1 cellular context compared by ENCODE assay signal in the genomic region with DNA sequence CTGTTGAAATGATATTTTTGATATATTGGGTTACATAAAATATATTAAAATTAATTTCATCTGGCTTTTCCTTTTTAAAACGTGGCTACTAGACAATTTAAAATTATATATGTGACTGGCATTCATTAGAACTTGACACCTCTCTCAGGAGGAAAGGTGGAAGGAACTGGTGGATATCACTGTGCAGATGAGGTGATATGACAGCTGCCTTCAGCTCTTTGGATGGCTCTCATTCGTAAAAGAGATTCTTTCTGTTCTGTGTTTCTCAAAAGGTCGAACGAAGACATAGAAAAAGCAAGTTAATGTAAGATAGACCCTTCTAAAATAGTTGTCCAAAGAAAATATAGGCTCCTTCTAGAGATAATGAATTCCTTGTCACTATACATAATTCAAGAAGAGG.
TF ChIP-seq lines count a peak whose summit lies in the region.

No MANE protein-coding gene starts in this region.

TF ChIP-seq in K562, 482 proteins besides CTCF, POLR2A, EP300 and RAD21:
- TF ChIP-seq GTF2E2 (tag; IDR thresholded peaks at IDR 0.05) = no peak
- TF ChIP-seq FUS (optimal IDR thresholded peaks at IDR 0.05; ENCODE audit: low read depth, low read length) = no peak
- TF ChIP-seq, protein P1, sequence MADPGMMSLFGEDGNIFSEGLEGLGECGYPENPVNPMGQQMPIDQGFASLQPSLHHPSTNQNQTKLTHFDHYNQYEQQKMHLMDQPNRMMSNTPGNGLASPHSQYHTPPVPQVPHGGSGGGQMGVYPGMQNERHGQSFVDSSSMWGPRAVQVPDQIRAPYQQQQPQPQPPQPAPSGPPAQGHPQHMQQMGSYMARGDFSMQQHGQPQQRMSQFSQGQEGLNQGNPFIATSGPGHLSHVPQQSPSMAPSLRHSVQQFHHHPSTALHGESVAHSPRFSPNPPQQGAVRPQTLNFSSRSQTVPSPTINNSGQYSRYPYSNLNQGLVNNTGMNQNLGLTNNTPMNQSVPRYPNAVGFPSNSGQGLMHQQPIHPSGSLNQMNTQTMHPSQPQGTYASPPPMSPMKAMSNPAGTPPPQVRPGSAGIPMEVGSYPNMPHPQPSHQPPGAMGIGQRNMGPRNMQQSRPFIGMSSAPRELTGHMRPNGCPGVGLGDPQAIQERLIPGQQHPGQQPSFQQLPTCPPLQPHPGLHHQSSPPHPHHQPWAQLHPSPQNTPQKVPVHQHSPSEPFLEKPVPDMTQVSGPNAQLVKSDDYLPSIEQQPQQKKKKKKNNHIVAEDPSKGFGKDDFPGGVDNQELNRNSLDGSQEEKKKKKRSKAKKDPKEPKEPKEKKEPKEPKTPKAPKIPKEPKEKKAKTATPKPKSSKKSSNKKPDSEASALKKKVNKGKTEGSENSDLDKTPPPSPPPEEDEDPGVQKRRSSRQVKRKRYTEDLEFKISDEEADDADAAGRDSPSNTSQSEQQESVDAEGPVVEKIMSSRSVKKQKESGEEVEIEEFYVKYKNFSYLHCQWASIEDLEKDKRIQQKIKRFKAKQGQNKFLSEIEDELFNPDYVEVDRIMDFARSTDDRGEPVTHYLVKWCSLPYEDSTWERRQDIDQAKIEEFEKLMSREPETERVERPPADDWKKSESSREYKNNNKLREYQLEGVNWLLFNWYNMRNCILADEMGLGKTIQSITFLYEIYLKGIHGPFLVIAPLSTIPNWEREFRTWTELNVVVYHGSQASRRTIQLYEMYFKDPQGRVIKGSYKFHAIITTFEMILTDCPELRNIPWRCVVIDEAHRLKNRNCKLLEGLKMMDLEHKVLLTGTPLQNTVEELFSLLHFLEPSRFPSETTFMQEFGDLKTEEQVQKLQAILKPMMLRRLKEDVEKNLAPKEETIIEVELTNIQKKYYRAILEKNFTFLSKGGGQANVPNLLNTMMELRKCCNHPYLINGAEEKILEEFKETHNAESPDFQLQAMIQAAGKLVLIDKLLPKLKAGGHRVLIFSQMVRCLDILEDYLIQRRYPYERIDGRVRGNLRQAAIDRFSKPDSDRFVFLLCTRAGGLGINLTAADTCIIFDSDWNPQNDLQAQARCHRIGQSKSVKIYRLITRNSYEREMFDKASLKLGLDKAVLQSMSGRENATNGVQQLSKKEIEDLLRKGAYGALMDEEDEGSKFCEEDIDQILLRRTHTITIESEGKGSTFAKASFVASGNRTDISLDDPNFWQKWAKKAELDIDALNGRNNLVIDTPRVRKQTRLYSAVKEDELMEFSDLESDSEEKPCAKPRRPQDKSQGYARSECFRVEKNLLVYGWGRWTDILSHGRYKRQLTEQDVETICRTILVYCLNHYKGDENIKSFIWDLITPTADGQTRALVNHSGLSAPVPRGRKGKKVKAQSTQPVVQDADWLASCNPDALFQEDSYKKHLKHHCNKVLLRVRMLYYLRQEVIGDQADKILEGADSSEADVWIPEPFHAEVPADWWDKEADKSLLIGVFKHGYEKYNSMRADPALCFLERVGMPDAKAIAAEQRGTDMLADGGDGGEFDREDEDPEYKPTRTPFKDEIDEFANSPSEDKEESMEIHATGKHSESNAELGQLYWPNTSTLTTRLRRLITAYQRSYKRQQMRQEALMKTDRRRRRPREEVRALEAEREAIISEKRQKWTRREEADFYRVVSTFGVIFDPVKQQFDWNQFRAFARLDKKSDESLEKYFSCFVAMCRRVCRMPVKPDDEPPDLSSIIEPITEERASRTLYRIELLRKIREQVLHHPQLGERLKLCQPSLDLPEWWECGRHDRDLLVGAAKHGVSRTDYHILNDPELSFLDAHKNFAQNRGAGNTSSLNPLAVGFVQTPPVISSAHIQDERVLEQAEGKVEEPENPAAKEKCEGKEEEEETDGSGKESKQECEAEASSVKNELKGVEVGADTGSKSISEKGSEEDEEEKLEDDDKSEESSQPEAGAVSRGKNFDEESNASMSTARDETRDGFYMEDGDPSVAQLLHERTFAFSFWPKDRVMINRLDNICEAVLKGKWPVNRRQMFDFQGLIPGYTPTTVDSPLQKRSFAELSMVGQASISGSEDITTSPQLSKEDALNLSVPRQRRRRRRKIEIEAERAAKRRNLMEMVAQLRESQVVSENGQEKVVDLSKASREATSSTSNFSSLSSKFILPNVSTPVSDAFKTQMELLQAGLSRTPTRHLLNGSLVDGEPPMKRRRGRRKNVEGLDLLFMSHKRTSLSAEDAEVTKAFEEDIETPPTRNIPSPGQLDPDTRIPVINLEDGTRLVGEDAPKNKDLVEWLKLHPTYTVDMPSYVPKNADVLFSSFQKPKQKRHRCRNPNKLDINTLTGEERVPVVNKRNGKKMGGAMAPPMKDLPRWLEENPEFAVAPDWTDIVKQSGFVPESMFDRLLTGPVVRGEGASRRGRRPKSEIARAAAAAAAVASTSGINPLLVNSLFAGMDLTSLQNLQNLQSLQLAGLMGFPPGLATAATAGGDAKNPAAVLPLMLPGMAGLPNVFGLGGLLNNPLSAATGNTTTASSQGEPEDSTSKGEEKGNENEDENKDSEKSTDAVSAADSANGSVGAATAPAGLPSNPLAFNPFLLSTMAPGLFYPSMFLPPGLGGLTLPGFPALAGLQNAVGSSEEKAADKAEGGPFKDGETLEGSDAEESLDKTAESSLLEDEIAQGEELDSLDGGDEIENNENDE (IDR thresholded peaks at IDR 0.05; ENCODE audit: low read depth, low read length) = no peak
- TF ChIP-seq, protein P2, sequence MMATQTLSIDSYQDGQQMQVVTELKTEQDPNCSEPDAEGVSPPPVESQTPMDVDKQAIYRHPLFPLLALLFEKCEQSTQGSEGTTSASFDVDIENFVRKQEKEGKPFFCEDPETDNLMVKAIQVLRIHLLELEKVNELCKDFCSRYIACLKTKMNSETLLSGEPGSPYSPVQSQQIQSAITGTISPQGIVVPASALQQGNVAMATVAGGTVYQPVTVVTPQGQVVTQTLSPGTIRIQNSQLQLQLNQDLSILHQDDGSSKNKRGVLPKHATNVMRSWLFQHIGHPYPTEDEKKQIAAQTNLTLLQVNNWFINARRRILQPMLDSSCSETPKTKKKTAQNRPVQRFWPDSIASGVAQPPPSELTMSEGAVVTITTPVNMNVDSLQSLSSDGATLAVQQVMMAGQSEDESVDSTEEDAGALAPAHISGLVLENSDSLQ (IDR thresholded peaks at IDR 0.05) = peak; percentile 41
- no peak for TF ChIP-seq RUNX1 (IDR thresholded peaks at IDR 0.05; ENCODE audit: low read depth)
- no peak for TF ChIP-seq ZBTB1 (CRISPR knock-in tag; IDR thresholded peaks at IDR 0.05; ENCODE audit: borderline replicate concordance, low read depth)
- no peak for TF ChIP-seq SPI1 (IDR thresholded peaks at IDR 0.05; ENCODE audit: borderline replicate concordance, low read depth, low read length)
- TF ChIP-seq ZBED1 (IDR thresholded peaks at IDR 0.05) = no peak
- TF ChIP-seq PHTF2 (CRISPR knock-in tag; IDR thresholded peaks at IDR 0.05) = no peak
TF ChIP-seq in K562: peak in this region for 1.
